In the genomic region with DNA sequence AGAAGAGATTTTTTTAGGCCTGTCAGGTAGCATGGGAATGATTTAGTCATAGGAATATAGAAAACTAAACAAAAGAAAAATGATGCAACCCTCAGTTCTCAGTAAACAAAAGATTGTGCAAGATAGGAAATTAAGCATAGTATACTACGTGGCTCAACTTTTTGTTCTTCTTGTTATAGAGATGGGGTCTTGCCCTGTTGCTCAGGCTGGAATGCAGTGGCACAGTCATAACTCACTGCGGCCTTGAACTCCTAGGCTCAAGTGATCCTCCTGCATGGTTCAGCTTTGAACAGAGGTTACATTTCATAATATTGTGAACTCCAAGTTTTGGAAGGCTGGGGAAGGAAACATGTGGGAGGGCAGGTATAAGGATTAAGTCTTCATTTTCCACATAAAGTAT, we compare ENCODE assay signal across 1 cellular context.
TF ChIP-seq lines count a peak whose summit lies in the region.

No MANE protein-coding gene starts in this region.

TF ChIP-seq in HepG2, 621 proteins besides CTCF, POLR2A, EP300 and RAD21 (continued from another document and continues in another):
- TF ChIP-seq, protein P1, sequence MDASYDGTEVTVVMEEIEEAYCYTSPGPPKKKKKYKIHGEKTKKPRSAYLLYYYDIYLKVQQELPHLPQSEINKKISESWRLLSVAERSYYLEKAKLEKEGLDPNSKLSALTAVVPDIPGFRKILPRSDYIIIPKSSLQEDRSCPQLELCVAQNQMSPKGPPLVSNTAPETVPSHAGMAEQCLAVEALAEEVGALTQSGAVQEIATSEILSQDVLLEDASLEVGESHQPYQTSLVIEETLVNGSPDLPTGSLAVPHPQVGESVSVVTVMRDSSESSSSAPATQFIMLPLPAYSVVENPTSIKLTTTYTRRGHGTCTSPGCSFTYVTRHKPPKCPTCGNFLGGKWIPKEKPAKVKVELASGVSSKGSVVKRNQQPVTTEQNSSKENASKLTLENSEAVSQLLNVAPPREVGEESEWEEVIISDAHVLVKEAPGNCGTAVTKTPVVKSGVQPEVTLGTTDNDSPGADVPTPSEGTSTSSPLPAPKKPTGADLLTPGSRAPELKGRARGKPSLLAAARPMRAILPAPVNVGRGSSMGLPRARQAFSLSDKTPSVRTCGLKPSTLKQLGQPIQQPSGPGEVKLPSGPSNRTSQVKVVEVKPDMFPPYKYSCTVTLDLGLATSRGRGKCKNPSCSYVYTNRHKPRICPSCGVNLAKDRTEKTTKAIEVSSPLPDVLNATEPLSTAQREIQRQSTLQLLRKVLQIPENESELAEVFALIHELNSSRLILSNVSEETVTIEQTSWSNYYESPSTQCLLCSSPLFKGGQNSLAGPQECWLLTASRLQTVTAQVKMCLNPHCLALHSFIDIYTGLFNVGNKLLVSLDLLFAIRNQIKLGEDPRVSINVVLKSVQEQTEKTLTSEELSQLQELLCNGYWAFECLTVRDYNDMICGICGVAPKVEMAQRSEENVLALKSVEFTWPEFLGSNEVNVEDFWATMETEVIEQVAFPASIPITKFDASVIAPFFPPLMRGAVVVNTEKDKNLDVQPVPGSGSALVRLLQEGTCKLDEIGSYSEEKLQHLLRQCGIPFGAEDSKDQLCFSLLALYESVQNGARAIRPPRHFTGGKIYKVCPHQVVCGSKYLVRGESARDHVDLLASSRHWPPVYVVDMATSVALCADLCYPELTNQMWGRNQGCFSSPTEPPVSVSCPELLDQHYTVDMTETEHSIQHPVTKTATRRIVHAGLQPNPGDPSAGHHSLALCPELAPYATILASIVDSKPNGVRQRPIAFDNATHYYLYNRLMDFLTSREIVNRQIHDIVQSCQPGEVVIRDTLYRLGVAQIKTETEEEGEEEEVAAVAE (CRISPR knock-in tag; IDR thresholded peaks at IDR 0.05; ENCODE audit: borderline replicate concordance) = no peak
- no peak for TF ChIP-seq ZNF563 (CRISPR knock-in tag; IDR thresholded peaks at IDR 0.05)
- no peak for TF ChIP-seq SAFB2 (CRISPR knock-in tag; IDR thresholded peaks at IDR 0.05; ENCODE audit: borderline replicate concordance, low read depth)
- TF ChIP-seq ZNF205 (CRISPR knock-in tag; IDR thresholded peaks at IDR 0.05) = peak; percentile 45; the same call in 1 of the 2 replicates
- no peak for TF ChIP-seq MAFG (CRISPR knock-in tag; IDR thresholded peaks at IDR 0.05)
- TF ChIP-seq KMT2A (CRISPR knock-in tag; IDR thresholded peaks at IDR 0.05) = no peak
- TF ChIP-seq ZNF674 (CRISPR knock-in tag; IDR thresholded peaks at IDR 0.05; ENCODE audit: low read depth) = no peak
- peak; percentile 72 for TF ChIP-seq ARID3A (IDR thresholded peaks at IDR 0.05; ENCODE audit: low read depth, low read length)
- TF ChIP-seq, protein P2, sequence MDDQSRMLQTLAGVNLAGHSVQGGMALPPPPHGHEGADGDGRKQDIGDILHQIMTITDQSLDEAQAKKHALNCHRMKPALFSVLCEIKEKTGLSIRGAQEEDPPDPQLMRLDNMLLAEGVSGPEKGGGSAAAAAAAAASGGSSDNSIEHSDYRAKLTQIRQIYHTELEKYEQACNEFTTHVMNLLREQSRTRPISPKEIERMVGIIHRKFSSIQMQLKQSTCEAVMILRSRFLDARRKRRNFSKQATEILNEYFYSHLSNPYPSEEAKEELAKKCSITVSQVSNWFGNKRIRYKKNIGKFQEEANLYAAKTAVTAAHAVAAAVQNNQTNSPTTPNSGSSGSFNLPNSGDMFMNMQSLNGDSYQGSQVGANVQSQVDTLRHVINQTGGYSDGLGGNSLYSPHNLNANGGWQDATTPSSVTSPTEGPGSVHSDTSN (CRISPR knock-in tag; IDR thresholded peaks at IDR 0.05; ENCODE audit: borderline replicate concordance) = peak; percentile 36; the same call in 1 of the 2 replicates
- no peak for TF ChIP-seq IKZF4 (CRISPR knock-in tag; IDR thresholded peaks at IDR 0.05; ENCODE audit: borderline replicate concordance, low read depth, not compliant biosample characterization)
- TF ChIP-seq ATF4 (CRISPR knock-in tag; IDR thresholded peaks at IDR 0.05) = peak; percentile 81 to 91
- no peak for TF ChIP-seq TP53 (CRISPR knock-in tag; conservative IDR thresholded peaks at IDR 0.05)
- no peak for TF ChIP-seq ZNF687 (CRISPR knock-in tag; IDR thresholded peaks at IDR 0.05)
- peak; percentile 66 for TF ChIP-seq FOSL2 (CRISPR knock-in tag; IDR thresholded peaks at IDR 0.05)
- TF ChIP-seq, protein P3, sequence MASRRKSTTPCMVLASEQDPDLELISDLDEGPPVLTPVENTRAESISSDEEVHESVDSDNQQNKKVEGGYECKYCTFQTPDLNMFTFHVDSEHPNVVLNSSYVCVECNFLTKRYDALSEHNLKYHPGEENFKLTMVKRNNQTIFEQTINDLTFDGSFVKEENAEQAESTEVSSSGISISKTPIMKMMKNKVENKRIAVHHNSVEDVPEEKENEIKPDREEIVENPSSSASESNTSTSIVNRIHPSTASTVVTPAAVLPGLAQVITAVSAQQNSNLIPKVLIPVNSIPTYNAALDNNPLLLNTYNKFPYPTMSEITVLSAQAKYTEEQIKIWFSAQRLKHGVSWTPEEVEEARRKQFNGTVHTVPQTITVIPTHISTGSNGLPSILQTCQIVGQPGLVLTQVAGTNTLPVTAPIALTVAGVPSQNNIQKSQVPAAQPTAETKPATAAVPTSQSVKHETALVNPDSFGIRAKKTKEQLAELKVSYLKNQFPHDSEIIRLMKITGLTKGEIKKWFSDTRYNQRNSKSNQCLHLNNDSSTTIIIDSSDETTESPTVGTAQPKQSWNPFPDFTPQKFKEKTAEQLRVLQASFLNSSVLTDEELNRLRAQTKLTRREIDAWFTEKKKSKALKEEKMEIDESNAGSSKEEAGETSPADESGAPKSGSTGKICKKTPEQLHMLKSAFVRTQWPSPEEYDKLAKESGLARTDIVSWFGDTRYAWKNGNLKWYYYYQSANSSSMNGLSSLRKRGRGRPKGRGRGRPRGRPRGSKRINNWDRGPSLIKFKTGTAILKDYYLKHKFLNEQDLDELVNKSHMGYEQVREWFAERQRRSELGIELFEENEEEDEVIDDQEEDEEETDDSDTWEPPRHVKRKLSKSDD (CRISPR knock-in tag; IDR thresholded peaks at IDR 0.05; ENCODE audit: low read depth) = no peak
- no peak for TF ChIP-seq TAF15 (IDR thresholded peaks at IDR 0.05; ENCODE audit: low read depth, low read length, poor library complexity, severe bottlenecking)
- no peak for TF ChIP-seq ZNF546 (CRISPR knock-in tag; conservative IDR thresholded peaks at IDR 0.05)
- TF ChIP-seq TFAP4 (IDR thresholded peaks at IDR 0.05; ENCODE audit: borderline replicate concordance, low read depth) = no peak
- no peak for TF ChIP-seq ZBTB33 (CRISPR knock-in tag; IDR thresholded peaks at IDR 0.05)
- peak; percentile 45 for TF ChIP-seq BCL6 (CRISPR knock-in tag; IDR thresholded peaks at IDR 0.05)
- TF ChIP-seq ZNF530 (CRISPR knock-in tag; IDR thresholded peaks at IDR 0.05; ENCODE audit: low read depth) = no peak
- peak; percentile 66; the same call in 1 of the 2 replicates for TF ChIP-seq AHDC1 (CRISPR knock-in tag; IDR thresholded peaks at IDR 0.05; ENCODE audit: borderline replicate concordance)
- no peak for TF ChIP-seq ATAD3A (CRISPR knock-in tag; IDR thresholded peaks at IDR 0.05)
- no peak for TF ChIP-seq SP4 (CRISPR knock-in tag; IDR thresholded peaks at IDR 0.05)
- peak; percentile 58; the same call in 1 of the 2 replicates for TF ChIP-seq ISL2 (CRISPR knock-in tag; IDR thresholded peaks at IDR 0.05)
- TF ChIP-seq NCOR1 (IDR thresholded peaks at IDR 0.05; ENCODE audit: borderline replicate concordance, low read length) = peak; percentile 81; the same call in 1 of the 2 replicates
- TF ChIP-seq ZBTB3 (CRISPR knock-in tag; IDR thresholded peaks at IDR 0.05; ENCODE audit: borderline replicate concordance, low read depth) = no peak
